ENCODE assay signal across 8 cellular contexts in the genomic region with DNA sequence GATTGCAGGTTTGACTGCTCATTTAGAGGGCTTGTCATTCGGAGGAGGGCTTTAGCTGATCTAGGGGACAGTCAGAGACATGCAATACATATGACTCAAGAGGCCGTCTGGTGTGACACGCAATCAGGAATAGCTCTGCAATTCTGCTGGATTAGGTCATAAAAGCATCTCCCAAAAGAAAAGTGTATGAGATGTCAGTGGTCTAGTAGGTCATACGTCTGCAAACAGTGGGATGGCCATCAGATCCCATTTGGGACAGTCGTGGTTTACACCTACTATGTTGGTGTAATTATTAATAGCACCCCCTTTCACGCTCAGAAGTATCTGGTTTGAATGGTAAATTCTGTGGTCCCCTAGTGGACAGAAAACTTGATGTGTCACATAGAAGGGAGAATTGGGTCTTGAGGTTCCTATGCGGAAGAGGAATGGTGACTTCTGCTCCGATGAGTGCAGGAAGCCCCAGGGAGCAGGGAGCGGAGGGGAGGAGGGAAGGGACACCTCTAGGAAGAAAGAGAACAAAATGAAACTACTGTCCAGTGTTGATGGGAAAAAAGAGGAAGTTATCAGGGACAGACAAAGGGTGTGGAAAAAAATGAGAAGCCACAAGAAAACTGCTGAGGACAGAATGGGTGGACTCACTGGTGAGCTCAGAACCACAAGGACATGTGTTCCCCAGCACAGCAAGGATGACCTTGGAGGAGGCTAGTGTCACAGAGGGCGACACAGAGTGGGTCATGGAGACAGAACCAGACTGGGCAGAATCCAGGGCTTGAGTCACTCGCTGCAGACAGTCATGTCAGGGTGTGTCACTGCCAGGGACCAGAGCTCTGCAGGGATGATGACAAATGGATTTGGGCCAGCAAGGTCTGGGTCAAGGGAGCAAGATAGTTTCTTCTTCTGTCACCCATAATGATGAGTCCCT. TPM values are rescaled to one million over a fixed set of nuclear protein-coding genes. Genes with fewer than 3 reads are reported as not detected.
DNase-seq lines count a peak whose midpoint lies in the region; ATAC-seq, FAIRE-seq and TF ChIP-seq lines count a peak whose summit lies in the region.

No MANE protein-coding gene starts in this region.

- no peak overlapping the region for H3K9ac ChIP-seq in MM.1S (ENCODE audit: low read length)

- H2AFZ ChIP-seq in MM.1S (ENCODE audit: low read length), result no peak overlapping the region

- 69 to 77% methylated on average over 11 of the region's 11 CpGs for WGBS in pancreas, 2 donors

- ATAC-seq in GM19463 (IDR thresholded peaks at IDR 0.05; ENCODE audit: unreplicated experiment), result peak; percentile 40
- peak; percentile 48 for ATAC-seq in effector memory CD8-positive, alpha-beta T cell (replicated peaks)
- peak in 3 of 4 donors; percentile 47 to 81 (median 75) for ATAC-seq in pancreas

- H3K4me1 ChIP-seq in DOHH2 (ENCODE audit: control insufficient read depth, low read length) (peaks cover 71% of the 10 kb centered on the region), MM.1S (ENCODE audit: low read length) (peaks cover 15% of the 10 kb centered on the region), pancreas (no peaks in the 10 kb centered on the region)

- H3K27ac ChIP-seq in DOHH2 (ENCODE audit: low read depth, low read length) (no peak overlapping the region), MM.1S (ENCODE audit: low read length) (no peak overlapping the region), pancreas (peak overlapping the region in 2 of 4 donors; percentile 30 to 38)

- intact Hi-C loops in pancreas (cut with DNase I), result no loop called here

- no peaks in the 10 kb centered on the region for H3K9me3 ChIP-seq in DOHH2 (ENCODE audit: control insufficient read depth, insufficient read depth, low read length)
- no peaks in the 10 kb centered on the region for H3K9me3 ChIP-seq in MM.1S (replicated peaks; ENCODE audit: insufficient read depth, low read length)
- H3K9me3 ChIP-seq in pancreas, result no peaks in the 10 kb centered on the region

- H3K4me1 Mint-ChIP-seq in effector memory CD8-positive, alpha-beta T cell (ENCODE audit: low read depth in 2 of 2), result peaks cover 80 to 89% of the 10 kb centered on the region in 2 donors

- H3K36me3 ChIP-seq in DOHH2 (ENCODE audit: control insufficient read depth, low read length) (no peaks in the 10 kb centered on the region), MM.1S (replicated peaks; ENCODE audit: insufficient read depth, low read length) (no peaks in the 10 kb centered on the region), pancreas (no peaks in the 10 kb centered on the region), H7 (replicated peaks; ENCODE audit: control insufficient read depth, insufficient read depth, low read length) (no peaks in the 10 kb centered on the region)

- TF ChIP-seq CTCF in DOHH2 (IDR thresholded peaks at IDR 0.05; ENCODE audit: low read depth, low read length, poor library complexity, severe bottlenecking) (peak; percentile 63), MM.1S (IDR thresholded peaks at IDR 0.05; ENCODE audit: low read length) (peak; percentile 12; the same call in 1 of the 2 replicates), pancreas (IDR thresholded peaks at IDR 0.05) (no peak)

- H3K9me3 Mint-ChIP-seq in effector memory CD8-positive, alpha-beta T cell, result no peaks in the 10 kb centered on the region

- H3F3A ChIP-seq in DOHH2 (ENCODE audit: control insufficient read depth, insufficient read depth) (no peaks in the 10 kb centered on the region), MM.1S (ENCODE audit: insufficient read depth, low read length) (no peaks in the 10 kb centered on the region)

- H4K20me1 ChIP-seq in DOHH2 (ENCODE audit: control insufficient read depth, insufficient read depth, low read depth, low read length) (no peaks in the 10 kb centered on the region), MM.1S (ENCODE audit: insufficient read depth, low read length) (no peaks in the 10 kb centered on the region)

- H3K4me2 ChIP-seq in DOHH2 (ENCODE audit: low read length) (peak overlapping the region; percentile 52), MM.1S (ENCODE audit: low read depth, low read length) (no peak overlapping the region)

- H3K9me2 ChIP-seq in DOHH2 (replicated peaks; ENCODE audit: control insufficient read depth, low read length) (no peaks in the 10 kb centered on the region), MM.1S (replicated peaks; ENCODE audit: insufficient read depth, low read length) (no peaks in the 10 kb centered on the region)

- H3K4me3 ChIP-seq in DOHH2 (ENCODE audit: low read length) (peak overlapping the region; percentile 39), MM.1S (ENCODE audit: low read length) (no peak overlapping the region), pancreas (no peak overlapping the region), H7 (ENCODE audit: insufficient read depth, low read depth, low read length) (no peak overlapping the region)

- peak overlapping the region; percentile 78 to 97 for H3K27ac Mint-ChIP-seq in effector memory CD8-positive, alpha-beta T cell

- no peaks in the 10 kb centered on the region for H3K27me3 Mint-ChIP-seq in effector memory CD8-positive, alpha-beta T cell

- peaks cover 4% of the 10 kb centered on the region for H3K36me3 Mint-ChIP-seq in effector memory CD8-positive, alpha-beta T cell (ENCODE audit: insufficient read depth)

- no peak for FAIRE-seq in pancreas (lab: Jason Lieb, UNC)

- H3K27me3 ChIP-seq in DOHH2 (ENCODE audit: control insufficient read depth, low read length) (peaks cover 20% of the 10 kb centered on the region), MM.1S (replicated peaks; ENCODE audit: insufficient read depth, low read length) (no peaks in the 10 kb centered on the region), pancreas (no peaks in the 10 kb centered on the region), H7 (ENCODE audit: control insufficient read depth, insufficient read depth, low read length) (no peaks in the 10 kb centered on the region)

- DNase-seq in MM.1S (no peak), pancreas (peak in 2 of 6 donors; percentile 10 to 59), NCI-H2081 (lab: John Stamatoyannopoulos, UW) (no peak), H7 (no peak), NCI-H1105 treated with DMSO at 0.1 percent for 48 hours (lab: John Stamatoyannopoulos, UW) (no peak)
- DNase-seq in effector memory CD8-positive, alpha-beta T cell, result no peak

- H3K4me3 Mint-ChIP-seq in effector memory CD8-positive, alpha-beta T cell, result peak overlapping the region; percentile 4 to 79

- H3K79me2 ChIP-seq in DOHH2 (ENCODE audit: control insufficient read depth, low read length) (no peaks in the 10 kb centered on the region), MM.1S (ENCODE audit: low read length) (no peaks in the 10 kb centered on the region)

RNA-seq across cellular contexts. Expression of a gene that starts 59.9 kb away (rescaled TPM):
- total RNA-seq in pancreas, result 1 to 10 TPM; 2.8 to 9.2 (median 4.8) TPM
- 10 to 100 TPM in 1 of 2 donors, 1 to 10 TPM in 1; 6.9 to 13.0 TPM for polyA plus RNA-seq in pancreas
- total RNA-seq in H7 (2014; rRNA removed; shearing (Covaris generic)), result 10.5 and 12.9 TPM in 2 replicates

Comparison
In these comparisons a context has a peak if more than half of its experiments do, and no peak if none do; other contexts are left out.
1. CTCF ChIP-seq: peak in DOHH2 (single experiment) and MM.1S (single experiment); none in pancreas (0 of 4).
2. Peak in every context shown above with its lines, with median percentiles within 50 percentile points of each other: ATAC-seq.